Comparison of ENCODE assay signal across 26 cellular contexts in genomic region chr12:57141249-57141648, GRCh38. TPM values are rescaled to one million over a fixed set of nuclear protein-coding genes. Genes with fewer than 3 reads are reported as not detected.
DNase-seq lines count a peak whose midpoint lies in the region; ATAC-seq and TF ChIP-seq lines count a peak whose summit lies in the region.
"Had no signal": no experiment of that assay in that cellular context is flagged by ENCODE, and none has a peak within 500 bp of the region (broad histone marks: within the 10 kb centered on the region; RNA-seq: fewer than 3 reads in every experiment).

No MANE protein-coding gene starts in this region.

- H2BK15ac ChIP-seq in IMR-90 (ENCODE audit: low read depth, low read length) = no peak overlapping the region
- no peak overlapping the region for H2BK15ac ChIP-seq in mesenchymal stem cell (ENCODE audit: low read depth, poor library complexity, severe bottlenecking)

- POLR2A ChIA-PET in IMR-90 (lab: Charles Lee; ENCODE audit: unreplicated experiment) = no interaction called here

- no peak overlapping the region for H3K4ac ChIP-seq in IMR-90 (ENCODE audit: low read depth, low read length)
- H3K4ac ChIP-seq in mesenchymal stem cell (ENCODE audit: low read depth in 1 of 2, low read length in 2 of 2) = no peak overlapping the region

- no peak overlapping the region for H2BK120ac ChIP-seq in IMR-90 (ENCODE audit: low read depth, low read length)
- H2BK120ac ChIP-seq in mesenchymal stem cell (ENCODE audit: low read depth, low read length) = no peak overlapping the region

- H4K20me1 ChIP-seq in IMR-90 (ENCODE audit: insufficient read depth, low read length) = peaks cover 89% of the 10 kb centered on the region

- H3K9ac ChIP-seq in IMR-90 (ENCODE audit: low read depth, low read length) (no peak overlapping the region), mesenchymal stem cell (ENCODE audit: low read length) (peak overlapping the region; percentile 83)
- H3K9ac ChIP-seq: KMS-11 had no signal

- H4K8ac ChIP-seq in IMR-90 (ENCODE audit: low read depth in 2 of 2, low read length in 2 of 2) (no peak overlapping the region), mesenchymal stem cell (ENCODE audit: low read length) (no peak overlapping the region)

- H3K4me2 ChIP-seq in IMR-90 (ENCODE audit: low read depth, low read length) = no peak overlapping the region
- H3K4me2 ChIP-seq in mesenchymal stem cell (ENCODE audit: low read length, poor library complexity, severe bottlenecking) = no peak overlapping the region
- H3K4me2 ChIP-seq: KMS-11 had no signal

- H2BK12ac ChIP-seq in mesenchymal stem cell (ENCODE audit: low read length in 2 of 2) = no peak overlapping the region

- no peak overlapping the region for H4K91ac ChIP-seq in IMR-90 (ENCODE audit: insufficient read depth, low read depth, low read length)
- no peak overlapping the region for H4K91ac ChIP-seq in mesenchymal stem cell (ENCODE audit: low read length)

- H4K5ac ChIP-seq in IMR-90 (ENCODE audit: low read depth, low read length) = no peak overlapping the region

- H3K4me3 ChIP-seq in IMR-90 (ENCODE audit: insufficient read depth, low read depth, low read length) (no peak overlapping the region), mesenchymal stem cell (ENCODE audit: insufficient read depth in 1 of 2, low read depth in 1 of 2, low read length in 2 of 2) (no peak overlapping the region)
- H3K4me3 ChIP-seq: BLaER1 treated with 17β-estradiol and CSF1 and Interleukin-3, amounts not matched to agents 10 nM and 100 nM; skin epidermis had no signal

- no peak overlapping the region for H2AK5ac ChIP-seq in IMR-90 (ENCODE audit: low read depth, low read length)
- no peak overlapping the region for H2AK5ac ChIP-seq in mesenchymal stem cell (ENCODE audit: low read length, severe bottlenecking)

- peaks cover 40% of the 10 kb centered on the region for H3K9me1 ChIP-seq in IMR-90 (ENCODE audit: insufficient read depth, low read length)

- H3K23ac ChIP-seq in IMR-90 (ENCODE audit: low read depth, low read length) = no peak overlapping the region
- no peak overlapping the region for H3K23ac ChIP-seq in mesenchymal stem cell (ENCODE audit: low read length in 2 of 2)

- dilution Hi-C loops in IMR-90 (cut with HindIII; ENCODE audit: low sequenced_read_pairs, unreplicated experiment) = no loop called here

- no peak overlapping the region for H2BK20ac ChIP-seq in IMR-90 (ENCODE audit: low read depth, low read length)

- H2AFZ ChIP-seq in IMR-90 (replicated peaks; ENCODE audit: low read length, poor library complexity) (peak overlapping the region; percentile 38), mesenchymal stem cell (ENCODE audit: low read depth, low read length) (no peak overlapping the region)

- intact Hi-C loops in IMR-90 (cut with micrococcal nuclease) = no loop called here

- H3K18ac ChIP-seq in IMR-90 (ENCODE audit: low read depth, low read length) (no peak overlapping the region), mesenchymal stem cell (ENCODE audit: low read depth in 1 of 2, low read length in 2 of 2) (no peak overlapping the region)

- CTCF ChIA-PET in IMR-90 (lab: Yijun Ruan, JAX) = no interaction called here

- DNase-seq in IMR-90 (no peak), caudate nucleus (lab: John Stamatoyannopoulos, UW) (no peak), mesenchymal stem cell (no peak), NCI-H1417 (lab: John Stamatoyannopoulos, UW) (no peak), C1 segment of cervical spinal cord (lab: John Stamatoyannopoulos, UW) (no peak), medulla oblongata (ENCODE audit: extremely low spot score) (no peak)
- DNase-seq: activated CD8-positive, alpha-beta T cell treated with anti-CD3 and anti-CD28 coated beads, Interleukin-2, amount 10 ng/mL, durations not matched to agents 7 days and 5 days; activated effector memory CD4-positive, alpha-beta T cell treated with anti-CD3 and anti-CD28 coated beads, Interleukin-2, amount 50 U/mL, for 16 hours; activated naive CD8-positive, alpha-beta T cell treated with anti-CD3 and anti-CD28 coated beads for 36 hours; activated T-cell treated with anti-CD3 and anti-CD28 coated beads for 4 hours; DMS79; GDM1; mesendoderm; NCI-H1417 treated with DMSO at 0.1 percent for 48 hours; NCI-H446 treated with DMSO at 0.1 percent for 48 hours; stimulated activated naive CD8-positive, alpha-beta T cell treated with anti-CD3 and anti-CD28 coated beads, Interleukin-15, Interleukin-2, amounts not matched to agents 100 U/mL and 50 U/mL, for 24 hours; trophoblast cell had no signal

- TF ChIP-seq POLR2A in IMR-90 (IDR thresholded peaks at IDR 0.05; ENCODE audit: low read depth, low read length) = no peak

- H3K4me1 ChIP-seq in IMR-90 (ENCODE audit: control insufficient read depth, insufficient read depth, low read length) = peaks cover 44% of the 10 kb centered on the region
- peaks cover 13% of the 10 kb centered on the region for H3K4me1 ChIP-seq in mesenchymal stem cell (ENCODE audit: control insufficient read depth, insufficient read depth, low read depth, low read length)

- no peak overlapping the region for H3K56ac ChIP-seq in IMR-90 (ENCODE audit: extremely low read depth, insufficient read depth, low read length)

- TF ChIP-seq CTCF in IMR-90 (conservative IDR thresholded peaks at IDR 0.05; ENCODE audit: low read depth, low read length) = no peak

- ATAC-seq in IMR-90 (ENCODE audit: low read depth) (no peak), HG03196 (IDR thresholded peaks at IDR 0.05; ENCODE audit: unreplicated experiment) (no peak)
- ATAC-seq: activated CD8-positive, alpha-beta T cell treated with anti-CD3 and anti-CD28 coated beads, Interleukin-2, amount 10 ng/mL, durations not matched to agents 7 days and 5 days; stimulated activated naive CD8-positive, alpha-beta T cell treated with anti-CD3 and anti-CD28 coated beads, Interleukin-15, Interleukin-2, amounts not matched to agents 100 U/mL and 50 U/mL, for 24 hours had no signal

- H3K14ac ChIP-seq in IMR-90 (replicated peaks; ENCODE audit: low read depth, low read length) (no peak overlapping the region), mesenchymal stem cell (ENCODE audit: low read length in 2 of 2) (no peak overlapping the region)

- no peak for TF ChIP-seq RAD21 in IMR-90 (IDR thresholded peaks at IDR 0.05; ENCODE audit: low read length)

- no peaks in the 10 kb centered on the region for H3K27me3 ChIP-seq in IMR-90 (ENCODE audit: control insufficient read depth, insufficient read depth, low read length)
- H3K27me3 ChIP-seq in mesenchymal stem cell (ENCODE audit: control insufficient read depth in 1 of 2, insufficient read depth in 1 of 2, low read length in 2 of 2) = no peaks in the 10 kb centered on the region
- H3K27me3 ChIP-seq: BLaER1 treated with 17β-estradiol and CSF1 and Interleukin-3, amounts not matched to agents 10 nM and 100 nM had no signal

- H3K79me1 ChIP-seq in IMR-90 (ENCODE audit: low read depth in 1 of 2, low read length in 2 of 2) = peaks cover 64 to 95% of the 10 kb centered on the region in 2 experiments
- peaks cover 59% of the 10 kb centered on the region for H3K79me1 ChIP-seq in mesenchymal stem cell (replicated peaks; ENCODE audit: low read length, poor library complexity, severe bottlenecking)

- H2BK5ac ChIP-seq in IMR-90 (ENCODE audit: low read depth, low read length, poor library complexity, severe bottlenecking) (no peak overlapping the region), mesenchymal stem cell (ENCODE audit: low read depth, low read length, poor library complexity, severe bottlenecking) (no peak overlapping the region)

- H3K36me3 ChIP-seq in IMR-90 (ENCODE audit: control insufficient read depth, insufficient read depth, low read length) (peaks cover 75% of the 10 kb centered on the region), mesenchymal stem cell (ENCODE audit: control insufficient read depth in 1 of 2, insufficient read depth in 2 of 2, low read depth in 1 of 2, low read length in 2 of 2) (peaks cover 77 to 88% of the 10 kb centered on the region in 2 experiments)

- peak overlapping the region; percentile 37 for H2AK9ac ChIP-seq in IMR-90 (replicated peaks; ENCODE audit: low read depth, low read length, poor library complexity)

- 86% methylated on average over 4 of the region's 8 CpGs; no CpG with 5 or more reads in 1 of the 2 experiments for WGBS in IMR-90 (ENCODE audit: extremely low coverage in 2 of 2, insufficient read length in 1 of 2), 2 experiments
- WGBS in mesenchymal stem cell = 88% methylated on average over 8 of the region's 8 CpGs

- H3K27ac ChIP-seq in IMR-90 (ENCODE audit: insufficient read depth, low read length) = no peak overlapping the region
- peak overlapping the region; percentile 81 for H3K27ac ChIP-seq in caudate nucleus (ENCODE audit: low read depth, low read length)
- H3K27ac ChIP-seq in mesenchymal stem cell (ENCODE audit: low read length, poor library complexity, severe bottlenecking) = no peak overlapping the region
- H3K27ac ChIP-seq in temporal lobe (ENCODE audit: low read depth, low read length) = peak overlapping the region; percentile 40
- H3K27ac ChIP-seq: KMS-11 had no signal

- H3K9me3 ChIP-seq in IMR-90 (ENCODE audit: control insufficient read depth, insufficient read depth, low read length) (no peaks in the 10 kb centered on the region), mesenchymal stem cell (ENCODE audit: control insufficient read depth, low read length) (no peaks in the 10 kb centered on the region)
- H3K9me3 ChIP-seq: BLaER1 treated with 17β-estradiol and CSF1 and Interleukin-3, amounts not matched to agents 10 nM and 100 nM had no signal

- in situ Hi-C loops in IMR-90 (cut with MboI; ENCODE audit: low sequenced_read_pairs) = no loop called here

- no TSS peak for BruUV-seq in IMR-90 (replicated peaks; lab: Mats Ljungman, UMichigan)

RNA-seq across cellular contexts. Expression of gene LRP1-AS, which starts 6.2 kb away (rescaled TPM):
- not detected in 2 replicates for total RNA-seq in IMR-90 (2012; rRNA removed)
- polyA plus RNA-seq in IMR-90 (2012; rRNA removed) = not detected in 2 replicates
- not detected in 2 replicates for polyA plus RNA-seq in IMR-90 (2012; cell fraction: cytosol; rRNA removed)
- not detected in 2 replicates for polyA plus RNA-seq in IMR-90 (2012; cell fraction: nucleus; rRNA removed; ENCODE audit: low replicate concordance)
- polyA plus RNA-seq in mesenchymal stem cell (2013, experiment 1 of 2) = not detected
- not detected for polyA plus RNA-seq in mesenchymal stem cell (2013, experiment 2 of 2)
- total RNA-seq in temporal lobe = not detected
- total RNA-seq: activated CD8-positive, alpha-beta T cell treated with anti-CD3 and anti-CD28 coated beads, Interleukin-2, amount 10 ng/mL, durations not matched to agents 7 days and 5 days; activated naive CD8-positive, alpha-beta T cell treated with anti-CD3 and anti-CD28 coated beads for 36 hours; cerebellum; OCI-LY7; T-helper 2 cell treated with Interferon-gamma antibody and Interleukin-4, amounts not matched to agents 100 ng/mL and 5 ng/mL, for 36 hours had no signal
- polyA plus RNA-seq: AG04450 had no signal

RNA-seq across cellular contexts. Expression of gene LRP1, which starts 13.0 kb away (rescaled TPM):
- total RNA-seq in IMR-90 (2012; rRNA removed) = 73.1 and 75.5 TPM in 2 replicates
- polyA plus RNA-seq in IMR-90 (2012; rRNA removed) = 142 and 155 TPM in 2 replicates
- 119 and 250 TPM in 2 replicates for polyA plus RNA-seq in IMR-90 (2012; cell fraction: cytosol; rRNA removed)
- polyA plus RNA-seq in IMR-90 (2012; cell fraction: nucleus; rRNA removed; ENCODE audit: low replicate concordance) = 252 and 565 TPM in 2 replicates
- 68.9 TPM for polyA plus RNA-seq in mesenchymal stem cell (2013, experiment 1 of 2)
- 57.9 TPM for polyA plus RNA-seq in mesenchymal stem cell (2013, experiment 2 of 2)
- total RNA-seq in temporal lobe = 116 TPM

RNA-seq across cellular contexts. Expression of gene STAT6, which starts 30.1 kb away (rescaled TPM):
- total RNA-seq in IMR-90 (2012; rRNA removed) = 38.9 and 43.4 TPM in 2 replicates
- 88.8 and 96.9 TPM in 2 replicates for polyA plus RNA-seq in IMR-90 (2012; rRNA removed)
- 44.8 and 69.4 TPM in 2 replicates for polyA plus RNA-seq in IMR-90 (2012; cell fraction: cytosol; rRNA removed)
- polyA plus RNA-seq in IMR-90 (2012; cell fraction: nucleus; rRNA removed; ENCODE audit: low replicate concordance) = 334 and 370 TPM in 2 replicates
- 87.5 TPM for polyA plus RNA-seq in mesenchymal stem cell (2013, experiment 1 of 2)
- polyA plus RNA-seq in mesenchymal stem cell (2013, experiment 2 of 2) = 89.4 TPM
- 4.9 TPM for total RNA-seq in temporal lobe

RNA-seq across cellular contexts. Expression of gene NAB2, which starts 52.3 kb away (rescaled TPM):
- 68.3 and 68.8 TPM in 2 replicates for total RNA-seq in IMR-90 (2012; rRNA removed)
- polyA plus RNA-seq in IMR-90 (2012; rRNA removed) = 65.1 and 65.2 TPM in 2 replicates
- polyA plus RNA-seq in IMR-90 (2012; cell fraction: cytosol; rRNA removed) = 52.2 and 62.3 TPM in 2 replicates
- 73.8 and 87.3 TPM in 2 replicates for polyA plus RNA-seq in IMR-90 (2012; cell fraction: nucleus; rRNA removed; ENCODE audit: low replicate concordance)
- 28.9 TPM for polyA plus RNA-seq in mesenchymal stem cell (2013, experiment 1 of 2)
- polyA plus RNA-seq in mesenchymal stem cell (2013, experiment 2 of 2) = 27.0 TPM
- total RNA-seq in temporal lobe = 16.0 TPM

Comparison
In these comparisons a context has a peak if more than half of its experiments do, and no peak if none do; other contexts are left out.
1. H3K27ac ChIP-seq: peak in caudate nucleus (single experiment) and temporal lobe (single experiment); none in IMR-90 (single experiment) and mesenchymal stem cell (single experiment).